8 cellular contexts compared by ENCODE assay signal in the genomic region with DNA sequence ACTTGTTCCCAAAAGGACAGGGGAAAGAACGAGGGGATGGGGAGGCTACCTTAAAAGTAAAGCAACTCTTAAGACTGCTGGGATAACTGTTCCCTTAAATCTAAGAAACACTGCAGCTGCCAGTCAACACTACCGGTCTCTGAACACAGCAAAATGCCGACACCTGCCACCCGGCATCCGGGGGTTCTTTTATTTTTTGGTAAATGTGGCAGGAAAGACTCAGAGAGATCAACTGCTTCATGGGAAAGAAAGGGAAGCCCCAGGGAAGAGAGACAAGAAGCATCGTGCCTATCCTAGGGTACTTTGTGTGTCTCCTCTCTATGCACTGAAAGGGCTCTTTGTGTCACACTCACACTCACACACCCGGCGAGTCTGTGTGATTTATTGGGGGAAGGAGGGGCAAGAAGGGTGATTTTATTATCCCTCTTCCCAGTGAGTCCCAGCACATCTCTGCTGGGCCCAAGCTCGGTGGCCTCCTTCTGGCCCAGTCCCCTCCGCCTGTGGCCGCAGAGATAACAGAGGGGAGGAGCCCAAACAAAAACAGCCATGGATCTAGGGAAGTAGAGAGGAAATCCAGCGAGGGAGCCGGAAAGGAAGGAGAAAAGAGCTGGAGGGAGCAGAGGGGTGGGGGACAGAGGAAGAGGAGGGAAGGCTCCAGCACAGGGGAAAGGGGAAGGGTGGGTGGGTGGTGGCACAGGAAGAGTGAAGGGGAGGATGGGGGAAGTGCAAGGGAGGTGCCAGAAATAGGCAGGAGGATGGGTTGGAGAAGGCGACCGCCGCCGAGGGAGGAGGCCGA. TPM values are rescaled to one million over a fixed set of nuclear protein-coding genes. Genes with fewer than 3 reads are reported as not detected.
DNase-seq lines count a peak whose midpoint lies in the region; ATAC-seq and TF ChIP-seq lines count a peak whose summit lies in the region.

No MANE protein-coding gene starts in this region.

- H3K4me3 ChIP-seq in ascending aorta (peak overlapping the region; percentile 79 to 83), left ventricle myocardium inferior (peak overlapping the region; percentile 87)

- ATAC-seq in HG03139 (IDR thresholded peaks at IDR 0.05; ENCODE audit: unreplicated experiment) (no peak), HG02763 (IDR thresholded peaks at IDR 0.05; ENCODE audit: unreplicated experiment) (no peak)

- no peaks in the 10 kb centered on the region for H3K27me3 ChIP-seq in ascending aorta
- H3K27me3 ChIP-seq in left ventricle myocardium inferior (ENCODE audit: low read depth): no peaks in the 10 kb centered on the region

- DNase-seq in activated effector memory CD4-positive, alpha-beta T cell treated with anti-CD3 and anti-CD28 coated beads, Interleukin-2, amount 50 U/mL, for 16 hours: peak; percentile 76
- DNase-seq in activated effector memory CD4-positive, alpha-beta T cell treated with Interleukin-2 at 50 U/mL for 16 hours: no peak
- DNase-seq in NCI-H526 treated with DMSO at 0.1 percent for 48 hours (lab: John Stamatoyannopoulos, UW) (peak; percentile 37), ascending aorta (ENCODE audit: low spot score in 2 of 2) (peak in 1 of 2 donors; percentile 71), left ventricle myocardium inferior (peak; percentile 26), pons (ENCODE audit: low spot score) (peak; percentile 97)

- H3K9me3 ChIP-seq in ascending aorta (no peaks in the 10 kb centered on the region), left ventricle myocardium inferior (replicated peaks) (no peaks in the 10 kb centered on the region)

- no peak for TF ChIP-seq CTCF in ascending aorta (IDR thresholded peaks at IDR 0.05)
- TF ChIP-seq CTCF in left ventricle myocardium inferior (IDR thresholded peaks at IDR 0.05; ENCODE audit: borderline replicate concordance): no peak

- H3K36me3 ChIP-seq in ascending aorta (no peaks in the 10 kb centered on the region), left ventricle myocardium inferior (no peaks in the 10 kb centered on the region)

- intact Hi-C loops in ascending aorta (cut with DNase I): loop anchor here (1.0 to 5.0 kb wide), 4 partner anchors 101 to 270 kb away; no protein-coding TSS in a partner anchor
- intact Hi-C loops in left ventricle myocardium inferior (cut with micrococcal nuclease): loop anchor here (10.0 kb wide), 1 partner anchor 157 kb away; no protein-coding TSS in a partner anchor

- H3K27ac ChIP-seq in ascending aorta (peak overlapping the region; percentile 67 to 74), left ventricle myocardium inferior (replicated peaks) (peak overlapping the region; percentile 91)

- H3K4me1 ChIP-seq in ascending aorta: peaks cover 0 to 5% of the 10 kb centered on the region in 2 donors
- H3K4me1 ChIP-seq in left ventricle myocardium inferior: peaks cover 65% of the 10 kb centered on the region

RNA-seq across cellular contexts. Expression of gene FYN, which starts 1.3 kb away (rescaled TPM):
- total RNA-seq in ascending aorta: 141 TPM
- total RNA-seq in left ventricle myocardium inferior: 46.3 TPM
